Comparison of ENCODE assay signal across 1 cellular context in the genomic region with DNA sequence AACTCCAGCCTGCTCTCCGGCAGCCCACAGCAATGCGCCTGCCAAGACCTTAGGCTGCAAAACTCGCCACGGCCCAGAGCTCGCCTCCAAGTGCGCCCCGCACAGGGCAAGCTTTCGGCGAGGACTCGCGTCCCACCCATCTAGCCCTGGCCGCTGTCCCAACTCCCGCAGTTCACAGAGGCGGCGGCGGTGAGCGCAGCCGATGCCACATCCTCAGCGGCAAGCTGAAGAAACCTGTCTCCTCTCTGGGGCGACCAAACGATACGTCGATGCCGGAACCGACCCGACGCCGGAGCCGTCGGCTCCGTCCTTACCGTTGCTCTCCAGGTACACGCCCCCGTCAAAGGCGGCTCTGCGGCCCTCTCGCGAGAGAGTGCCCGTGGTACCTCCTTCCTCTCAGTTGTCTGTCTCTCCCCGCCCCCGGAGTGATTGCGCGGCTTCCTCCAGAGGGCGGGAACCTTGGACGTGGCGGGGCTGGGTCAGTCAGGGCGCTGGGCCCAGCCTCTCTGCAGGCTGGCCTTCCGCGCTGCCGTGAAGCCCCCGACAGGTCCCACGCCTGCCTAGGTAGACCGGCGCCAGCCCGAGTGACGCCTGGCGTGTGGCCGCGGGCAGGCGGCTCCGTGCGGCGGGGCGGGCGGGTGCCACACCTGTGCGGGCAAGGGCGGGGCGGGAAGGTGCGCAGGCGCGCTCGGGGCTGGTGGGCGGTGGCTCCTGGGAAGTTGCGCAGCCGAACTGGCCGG.
TF ChIP-seq lines count a peak whose summit lies in the region.

No MANE protein-coding gene starts in this region.

TF ChIP-seq in K562, 482 proteins besides CTCF, POLR2A, EP300 and RAD21 (continued from another document):
- TF ChIP-seq, protein P1, sequence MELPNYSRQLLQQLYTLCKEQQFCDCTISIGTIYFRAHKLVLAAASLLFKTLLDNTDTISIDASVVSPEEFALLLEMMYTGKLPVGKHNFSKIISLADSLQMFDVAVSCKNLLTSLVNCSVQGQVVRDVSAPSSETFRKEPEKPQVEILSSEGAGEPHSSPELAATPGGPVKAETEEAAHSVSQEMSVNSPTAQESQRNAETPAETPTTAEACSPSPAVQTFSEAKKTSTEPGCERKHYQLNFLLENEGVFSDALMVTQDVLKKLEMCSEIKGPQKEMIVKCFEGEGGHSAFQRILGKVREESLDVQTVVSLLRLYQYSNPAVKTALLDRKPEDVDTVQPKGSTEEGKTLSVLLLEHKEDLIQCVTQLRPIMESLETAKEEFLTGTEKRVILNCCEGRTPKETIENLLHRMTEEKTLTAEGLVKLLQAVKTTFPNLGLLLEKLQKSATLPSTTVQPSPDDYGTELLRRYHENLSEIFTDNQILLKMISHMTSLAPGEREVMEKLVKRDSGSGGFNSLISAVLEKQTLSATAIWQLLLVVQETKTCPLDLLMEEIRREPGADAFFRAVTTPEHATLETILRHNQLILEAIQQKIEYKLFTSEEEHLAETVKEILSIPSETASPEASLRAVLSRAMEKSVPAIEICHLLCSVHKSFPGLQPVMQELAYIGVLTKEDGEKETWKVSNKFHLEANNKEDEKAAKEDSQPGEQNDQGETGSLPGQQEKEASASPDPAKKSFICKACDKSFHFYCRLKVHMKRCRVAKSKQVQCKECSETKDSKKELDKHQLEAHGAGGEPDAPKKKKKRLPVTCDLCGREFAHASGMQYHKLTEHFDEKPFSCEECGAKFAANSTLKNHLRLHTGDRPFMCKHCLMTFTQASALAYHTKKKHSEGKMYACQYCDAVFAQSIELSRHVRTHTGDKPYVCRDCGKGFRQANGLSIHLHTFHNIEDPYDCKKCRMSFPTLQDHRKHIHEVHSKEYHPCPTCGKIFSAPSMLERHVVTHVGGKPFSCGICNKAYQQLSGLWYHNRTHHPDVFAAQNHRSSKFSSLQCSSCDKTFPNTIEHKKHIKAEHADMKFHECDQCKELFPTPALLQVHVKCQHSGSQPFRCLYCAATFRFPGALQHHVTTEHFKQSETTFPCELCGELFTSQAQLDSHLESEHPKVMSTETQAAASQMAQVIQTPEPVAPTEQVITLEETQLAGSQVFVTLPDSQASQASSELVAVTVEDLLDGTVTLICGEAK (IDR thresholded peaks at IDR 0.05) = 0 out of 2 replicates have a peak, but pooled peaks have one; percentile 2
- TF ChIP-seq, protein P1 (CRISPR knock-in tag; IDR thresholded peaks at IDR 0.05) = no peak
- TF ChIP-seq IFI16 (CRISPR knock-in tag; IDR thresholded peaks at IDR 0.05) (no peak), BRD9 (IDR thresholded peaks at IDR 0.05; ENCODE audit: low read depth, partially characterized antibody) (no peak), SMAD4 (CRISPR knock-in tag; conservative IDR thresholded peaks at IDR 0.05) (peak; percentile 76), HMG20A (CRISPR knock-in tag; conservative IDR thresholded peaks at IDR 0.05) (no peak), TRIM28 (IDR thresholded peaks at IDR 0.05) (0 out of 2 replicates have a peak, but pooled peaks have one; percentile 66), ZNF384 (IDR thresholded peaks at IDR 0.05; ENCODE audit: low read depth, low read length) (no peak), STAT5B (CRISPR knock-in tag; IDR thresholded peaks at IDR 0.05) (no peak), FIP1L1 (IDR thresholded peaks at IDR 0.05; ENCODE audit: low read depth, low read length, poor library complexity, severe bottlenecking) (peak; percentile 36), PPARD (CRISPR knock-in tag; IDR thresholded peaks at IDR 0.05) (no peak), KLF1 (tag; IDR thresholded peaks at IDR 0.05) (0 out of 2 replicates have a peak, but pooled peaks have one; percentile 52), TEAD4 (IDR thresholded peaks at IDR 0.05; ENCODE audit: low read length) (peak; percentile 4; the same call in 1 of the 2 replicates), TEAD4 (CRISPR knock-in tag; IDR thresholded peaks at IDR 0.05; ENCODE audit: borderline replicate concordance) (no peak), CBX5 (IDR thresholded peaks at IDR 0.05; ENCODE audit: borderline replicate concordance, low read depth) (no peak), HNRNPLL (IDR thresholded peaks at IDR 0.05; ENCODE audit: low read depth, low read length, poor library complexity, severe bottlenecking) (peak; percentile 100), RBM25 (IDR thresholded peaks at IDR 0.05; ENCODE audit: low read depth, low read length, severe bottlenecking) (peak; percentile 34), NR3C1 (CRISPR knock-in tag; IDR thresholded peaks at IDR 0.05) (no peak), ZNF830 (CRISPR knock-in tag; IDR thresholded peaks at IDR 0.05) (no peak), PCBP1 (IDR thresholded peaks at IDR 0.05; ENCODE audit: low read depth, low read length, poor library complexity, severe bottlenecking) (no peak), TAF7 (tag; IDR thresholded peaks at IDR 0.05) (peak; percentile 83), ZSCAN32 (CRISPR knock-in tag; IDR thresholded peaks at IDR 0.05) (no peak), BCL6 (CRISPR knock-in tag; IDR thresholded peaks at IDR 0.05) (no peak), CBFB (CRISPR knock-in tag; IDR thresholded peaks at IDR 0.05) (0 out of 2 replicates have a peak, but pooled peaks have one; percentile 83), KLF10 (CRISPR knock-in tag; IDR thresholded peaks at IDR 0.05) (no peak), SMARCE1 (IDR thresholded peaks at IDR 0.05) (no peak), MAZ (CRISPR knock-in tag; conservative IDR thresholded peaks at IDR 0.05 in 1 of 2, IDR thresholded peaks at IDR 0.05 in 1 of 2) (peak; percentile 64 to 76), ERF (CRISPR knock-in tag; IDR thresholded peaks at IDR 0.05) (no peak), ZNF224 (CRISPR knock-in tag; IDR thresholded peaks at IDR 0.05) (no peak), ZNF584 (CRISPR knock-in tag; IDR thresholded peaks at IDR 0.05; ENCODE audit: low read depth) (no peak)
- TF ChIP-seq, protein P2, sequence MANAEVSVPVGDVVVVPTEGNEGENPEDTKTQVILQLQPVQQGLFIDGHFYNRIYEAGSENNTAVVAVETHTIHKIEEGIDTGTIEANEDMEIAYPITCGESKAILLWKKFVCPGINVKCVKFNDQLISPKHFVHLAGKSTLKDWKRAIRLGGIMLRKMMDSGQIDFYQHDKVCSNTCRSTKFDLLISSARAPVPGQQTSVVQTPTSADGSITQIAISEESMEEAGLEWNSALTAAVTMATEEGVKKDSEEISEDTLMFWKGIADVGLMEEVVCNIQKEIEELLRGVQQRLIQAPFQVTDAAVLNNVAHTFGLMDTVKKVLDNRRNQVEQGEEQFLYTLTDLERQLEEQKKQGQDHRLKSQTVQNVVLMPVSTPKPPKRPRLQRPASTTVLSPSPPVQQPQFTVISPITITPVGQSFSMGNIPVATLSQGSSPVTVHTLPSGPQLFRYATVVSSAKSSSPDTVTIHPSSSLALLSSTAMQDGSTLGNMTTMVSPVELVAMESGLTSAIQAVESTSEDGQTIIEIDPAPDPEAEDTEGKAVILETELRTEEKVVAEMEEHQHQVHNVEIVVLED (CRISPR knock-in tag; IDR thresholded peaks at IDR 0.05) = 0 out of 2 replicates have a peak, but pooled peaks have one; percentile 45
- TF ChIP-seq, protein P3, sequence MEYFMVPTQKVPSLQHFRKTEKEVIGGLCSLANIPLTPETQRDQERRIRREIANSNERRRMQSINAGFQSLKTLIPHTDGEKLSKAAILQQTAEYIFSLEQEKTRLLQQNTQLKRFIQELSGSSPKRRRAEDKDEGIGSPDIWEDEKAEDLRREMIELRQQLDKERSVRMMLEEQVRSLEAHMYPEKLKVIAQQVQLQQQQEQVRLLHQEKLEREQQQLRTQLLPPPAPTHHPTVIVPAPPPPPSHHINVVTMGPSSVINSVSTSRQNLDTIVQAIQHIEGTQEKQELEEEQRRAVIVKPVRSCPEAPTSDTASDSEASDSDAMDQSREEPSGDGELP (CRISPR knock-in tag; IDR thresholded peaks at IDR 0.05; ENCODE audit: borderline replicate concordance) = peak; percentile 80
- TF ChIP-seq, protein P4, sequence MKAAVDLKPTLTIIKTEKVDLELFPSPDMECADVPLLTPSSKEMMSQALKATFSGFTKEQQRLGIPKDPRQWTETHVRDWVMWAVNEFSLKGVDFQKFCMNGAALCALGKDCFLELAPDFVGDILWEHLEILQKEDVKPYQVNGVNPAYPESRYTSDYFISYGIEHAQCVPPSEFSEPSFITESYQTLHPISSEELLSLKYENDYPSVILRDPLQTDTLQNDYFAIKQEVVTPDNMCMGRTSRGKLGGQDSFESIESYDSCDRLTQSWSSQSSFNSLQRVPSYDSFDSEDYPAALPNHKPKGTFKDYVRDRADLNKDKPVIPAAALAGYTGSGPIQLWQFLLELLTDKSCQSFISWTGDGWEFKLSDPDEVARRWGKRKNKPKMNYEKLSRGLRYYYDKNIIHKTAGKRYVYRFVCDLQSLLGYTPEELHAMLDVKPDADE (conservative IDR thresholded peaks at IDR 0.05; ENCODE audit: control insufficient read depth, low read depth, low read length) = 0 out of 2 replicates have a peak, but pooled peaks have one; percentile 13
TF ChIP-seq in K562: peak in this region for 158.
